ENCODE assay signal across 22 cellular contexts in the genomic region with DNA sequence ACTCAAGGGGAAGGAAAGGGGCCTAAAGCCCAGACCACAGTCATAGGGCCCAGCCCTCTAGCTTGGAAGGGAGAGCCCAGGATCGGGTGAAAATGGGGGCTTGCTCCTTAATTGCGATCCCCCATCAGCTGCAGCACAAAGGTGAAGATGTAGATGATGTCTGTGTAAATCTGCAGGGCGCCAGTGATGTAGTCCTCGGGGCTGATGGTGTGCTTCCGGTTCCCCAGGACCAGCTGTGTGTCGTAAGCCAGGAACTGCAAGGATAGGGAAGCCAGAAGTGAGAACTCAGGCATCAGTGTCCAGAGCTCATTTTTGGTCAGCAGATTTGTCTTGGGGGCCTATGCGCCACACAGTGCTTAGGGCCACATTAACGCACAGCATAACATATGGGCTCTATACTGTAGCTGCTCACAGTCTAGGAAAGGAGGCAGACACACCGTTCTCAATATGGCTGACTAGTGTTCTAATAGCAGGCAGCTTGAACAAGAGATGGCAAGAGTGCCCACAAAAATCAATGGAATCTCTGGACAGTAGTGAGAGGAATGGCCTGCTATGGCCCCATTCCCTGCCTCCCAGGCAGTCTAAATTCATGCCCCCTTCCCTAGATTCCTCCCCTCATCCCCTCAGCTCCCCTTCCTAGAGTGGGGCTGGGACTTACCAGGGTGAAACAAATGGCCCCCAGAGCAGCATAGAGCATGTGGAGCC. TPM values are rescaled to one million over a fixed set of nuclear protein-coding genes. Genes with fewer than 3 reads are reported as not detected.
DNase-seq lines count a peak whose midpoint lies in the region; ATAC-seq and TF ChIP-seq lines count a peak whose summit lies in the region.
"Had no signal": no experiment of that assay in that cellular context is flagged by ENCODE, and none has a peak within 500 bp of the region (broad histone marks: within the 10 kb centered on the region; RNA-seq: fewer than 3 reads in every experiment).

No MANE protein-coding gene starts in this region.

- TF ChIP-seq POLR2A in thyroid gland (IDR thresholded peaks at IDR 0.05) = no peak

- H3K36me3 Mint-ChIP-seq in activated T-cell treated with anti-CD3 and anti-CD28 coated beads, Interleukin-2, amount 50 U/mL, for 24 hours (ENCODE audit: low read depth) = peaks cover 91% of the 10 kb centered on the region
- peaks cover 3 to 15% of the 10 kb centered on the region in 2 donors for H3K36me3 Mint-ChIP-seq in activated T-cell treated with anti-CD3 and anti-CD28 coated beads, Interleukin-2, amount 50 U/mL, for 72 hours (ENCODE audit: insufficient read depth in 2 of 2)
- H3K36me3 Mint-ChIP-seq in endothelial cell (ENCODE audit: low read depth, unreplicated experiment) = peaks cover 56% of the 10 kb centered on the region

- H3K4me3 ChIP-seq in mucosa of stomach (ENCODE audit: low read length) (no peak overlapping the region), thyroid gland (replicated peaks in 1 of 3) (no peak overlapping the region)
- H3K4me3 ChIP-seq: A549, PC-9 had no signal

- H3K27me3 ChIP-seq in mucosa of stomach (ENCODE audit: control insufficient read depth, insufficient read depth, low read length) = no peaks in the 10 kb centered on the region
- no peaks in the 10 kb centered on the region for H3K27me3 ChIP-seq in thyroid gland

- H3K4me3 Mint-ChIP-seq in activated T-cell treated with anti-CD3 and anti-CD28 coated beads, Interleukin-2, amount 50 U/mL, for 24 hours = no peak overlapping the region
- no peak overlapping the region for H3K4me3 Mint-ChIP-seq in activated T-cell treated with anti-CD3 and anti-CD28 coated beads, Interleukin-2, amount 50 U/mL, for 72 hours
- no peak overlapping the region for H3K4me3 Mint-ChIP-seq in endothelial cell (ENCODE audit: unreplicated experiment)
- H3K4me3 Mint-ChIP-seq: endodermal cell had no signal

- H3K27ac ChIP-seq in angular gyrus (ENCODE audit: low read depth, low read length) (peak overlapping the region; percentile 22), thyroid gland (peak overlapping the region; percentile 8 to 84 (median 83))
- H3K27ac ChIP-seq: A549 had no signal

- ATAC-seq in activated T-cell treated with anti-CD3 and anti-CD28 coated beads, Interleukin-2, amount 50 U/mL, for 72 hours (replicated peaks in 1 of 2) = no peak
- ATAC-seq: A549, SK-N-SH treated with all-trans-retinoic acid at 6 μM for 48 hours had no signal

- no peak for TF ChIP-seq CTCF in thyroid gland (IDR thresholded peaks at IDR 0.05)
- no peak for TF ChIP-seq CTCF in endothelial cell (IDR thresholded peaks at IDR 0.05; ENCODE audit: unreplicated experiment)

- WGBS in thyroid gland, 2 donors = 84 to 95% methylated on average over 8 of the region's 9 CpGs

- peaks cover 25% of the 10 kb centered on the region for H3K4me1 Mint-ChIP-seq in activated T-cell treated with anti-CD3 and anti-CD28 coated beads, Interleukin-2, amount 50 U/mL, for 24 hours (ENCODE audit: low read depth)
- peaks cover 19% of the 10 kb centered on the region for H3K4me1 Mint-ChIP-seq in activated T-cell treated with anti-CD3 and anti-CD28 coated beads, Interleukin-2, amount 50 U/mL, for 72 hours (ENCODE audit: low read depth)
- H3K4me1 Mint-ChIP-seq in endothelial cell (ENCODE audit: unreplicated experiment) = peaks cover 17% of the 10 kb centered on the region

- intact Hi-C loops in thyroid gland (cut with DNase I) = loop anchor here (5.0 kb wide), 1 partner anchor 117 kb away; no protein-coding TSS in a partner anchor

- H3K9me3 ChIP-seq in mucosa of stomach (ENCODE audit: control insufficient read depth, low read length) = no peaks in the 10 kb centered on the region
- H3K9me3 ChIP-seq in thyroid gland = no peaks in the 10 kb centered on the region
- H3K9me3 ChIP-seq: A549 had no signal

- no peaks in the 10 kb centered on the region for H3K27me3 Mint-ChIP-seq in activated T-cell treated with anti-CD3 and anti-CD28 coated beads, Interleukin-2, amount 50 U/mL, for 24 hours
- H3K27me3 Mint-ChIP-seq in activated T-cell treated with anti-CD3 and anti-CD28 coated beads, Interleukin-2, amount 50 U/mL, for 72 hours (ENCODE audit: low read depth) = no peaks in the 10 kb centered on the region
- H3K27me3 Mint-ChIP-seq in endothelial cell (ENCODE audit: unreplicated experiment) = peaks cover 15% of the 10 kb centered on the region

- H3K27ac Mint-ChIP-seq in activated T-cell treated with anti-CD3 and anti-CD28 coated beads, Interleukin-2, amount 50 U/mL, for 24 hours = peak overlapping the region; percentile 71
- H3K27ac Mint-ChIP-seq in activated T-cell treated with anti-CD3 and anti-CD28 coated beads, Interleukin-2, amount 50 U/mL, for 72 hours = no peak overlapping the region
- no peak overlapping the region for H3K27ac Mint-ChIP-seq in endothelial cell (ENCODE audit: unreplicated experiment)
- H3K27ac Mint-ChIP-seq: endodermal cell had no signal

- peak overlapping the region; percentile 53 for H3K9ac ChIP-seq in mucosa of stomach (ENCODE audit: low read length)

- H3K36me3 ChIP-seq in mucosa of stomach (ENCODE audit: control insufficient read depth, insufficient read depth, low read length) (peaks cover 67% of the 10 kb centered on the region), thyroid gland (peaks cover 69 to 70% of the 10 kb centered on the region in 2 donors)

- H3K4me1 ChIP-seq in mucosa of stomach (ENCODE audit: control insufficient read depth, insufficient read depth, low read length) (peaks cover 61% of the 10 kb centered on the region), thyroid gland (peaks cover 49 to 58% of the 10 kb centered on the region in 2 donors)

- no peaks in the 10 kb centered on the region for H3K9me3 Mint-ChIP-seq in activated T-cell treated with anti-CD3 and anti-CD28 coated beads, Interleukin-2, amount 50 U/mL, for 24 hours
- H3K9me3 Mint-ChIP-seq in activated T-cell treated with anti-CD3 and anti-CD28 coated beads, Interleukin-2, amount 50 U/mL, for 72 hours = no peaks in the 10 kb centered on the region
- no peaks in the 10 kb centered on the region for H3K9me3 Mint-ChIP-seq in endothelial cell (ENCODE audit: unreplicated experiment)
- H3K9me3 Mint-ChIP-seq: endodermal cell had no signal

- no peak for DNase-seq in activated T-cell treated with anti-CD3 and anti-CD28 coated beads, Interleukin-2, amount 50 U/mL, for 24 hours
- no peak for DNase-seq in activated T-cell treated with anti-CD3 and anti-CD28 coated beads, Interleukin-2, amount 50 U/mL, for 72 hours
- no peak for DNase-seq in thyroid gland
- DNase-seq in medulla oblongata (ENCODE audit: extremely low spot score) = no peak
- no peak for DNase-seq in endothelial cell (ENCODE audit: low spot score)
- no peak for DNase-seq in stimulated activated CD4-positive, alpha-beta T cell treated with anti-CD3 and anti-CD28 coated beads, Interleukin-4, amount 100 ng/mL, for 24 hours
- DNase-seq: activated CD4-positive, alpha-beta T cell treated with anti-CD3 and anti-CD28 coated beads, Interleukin-2, amount 50 U/mL, for 1 hour; activated T-cell treated with anti-CD3 and anti-CD28 coated beads, Interleukin-2, amount 50 U/mL, for 1 hour; cerebellar nuclear complex; endodermal cell; foreskin fibroblast; NCI-H1105; NCI-H2171 treated with DMSO at 0.1 percent for 48 hours; NCI-H774; PC-9; stimulated activated CD4-positive, alpha-beta T cell treated with anti-CD3 and anti-CD28 coated beads, Interleukin-2, amount 100 ng/mL, for 48 hours; trophoblast cell had no signal

RNA-seq across cellular contexts. Expression of gene PNKD, which starts 5.2 kb away (rescaled TPM):
- 10 to 100 TPM; 14.7 to 17.7 TPM for total RNA-seq in activated T-cell treated with anti-CD3 and anti-CD28 coated beads, Interleukin-2, amount 50 U/mL, for 72 hours
- total RNA-seq in thyroid gland (100 to 1,000 TPM in 1 of 4 donors, 10 to 100 TPM in 3; 57.0 to 110 (median 81.8) TPM), endothelial cell (ENCODE audit: unreplicated experiment) (31.7 TPM)

RNA-seq across cellular contexts. Expression of gene AAMP, which starts 5.6 kb away (rescaled TPM):
- 10 to 100 TPM; 51.7 to 63.0 TPM for total RNA-seq in activated T-cell treated with anti-CD3 and anti-CD28 coated beads, Interleukin-2, amount 50 U/mL, for 72 hours
- total RNA-seq in thyroid gland (100 to 1,000 TPM in 3 of 4 donors, 10 to 100 TPM in 1; 86.9 to 175 (median 121) TPM), endothelial cell (ENCODE audit: unreplicated experiment) (67.6 TPM)

RNA-seq across cellular contexts. Expression of gene GPBAR1, which starts 14.7 kb away (rescaled TPM):
- total RNA-seq in activated T-cell treated with anti-CD3 and anti-CD28 coated beads, Interleukin-2, amount 50 U/mL, for 72 hours = 1 to 10 TPM in 1 of 2 donors, under 1 TPM in 1; 0.76 to 1.4 TPM
- 1 to 10 TPM in 2 of 4 donors, under 1 TPM in 2; 0.63 to 2.1 (median 1.4) TPM for total RNA-seq in thyroid gland
- 0.77 TPM for total RNA-seq in endothelial cell (ENCODE audit: unreplicated experiment)
- total RNA-seq: osteocyte had no signal

RNA-seq across cellular contexts. Expression of gene TMBIM1, which starts 16.8 kb away (rescaled TPM):
- total RNA-seq in activated T-cell treated with anti-CD3 and anti-CD28 coated beads, Interleukin-2, amount 50 U/mL, for 72 hours = 10 to 100 TPM; 64.5 to 75.1 TPM
- total RNA-seq in thyroid gland (100 to 1,000 TPM; 272 to 341 (median 287) TPM), endothelial cell (ENCODE audit: unreplicated experiment) (78.5 TPM)

RNA-seq across cellular contexts. Expression of gene ARPC2, which starts 58.5 kb away (rescaled TPM):
- total RNA-seq in activated T-cell treated with anti-CD3 and anti-CD28 coated beads, Interleukin-2, amount 50 U/mL, for 72 hours = 100 to 1,000 TPM; 517 to 533 TPM
- total RNA-seq in thyroid gland (100 to 1,000 TPM; 157 to 219 (median 170) TPM), endothelial cell (ENCODE audit: unreplicated experiment) (468 TPM)
